In genomic region chr3:150183619-150184425, GRCh38 we compare ENCODE assay signal across 1 cellular context.
TF ChIP-seq lines count a peak whose summit lies in the region.

No MANE protein-coding gene starts in this region.

TF ChIP-seq in HEK293, 187 proteins besides CTCF, POLR2A, EP300 and RAD21 (continued from another document and continues in another):
- TF ChIP-seq HIC1 (tag by site-specific recombination; IDR thresholded peaks at IDR 0.05) (no peak), AEBP2 (tag by site-specific recombination; IDR thresholded peaks at IDR 0.05; ENCODE audit: borderline replicate concordance) (no peak), KLF8 (tag by site-specific recombination; IDR thresholded peaks at IDR 0.05) (no peak), ZNF16 (tag by site-specific recombination; IDR thresholded peaks at IDR 0.05; ENCODE audit: low read depth) (no peak), ZNF629 (tag by site-specific recombination; IDR thresholded peaks at IDR 0.05) (no peak), ZNF114 (tag by site-specific recombination; IDR thresholded peaks at IDR 0.05) (no peak), ZNF311 (tag by site-specific recombination; IDR thresholded peaks at IDR 0.05; ENCODE audit: borderline replicate concordance) (no peak), ZSCAN5A (tag by site-specific recombination; IDR thresholded peaks at IDR 0.05) (no peak), ZSCAN23 (tag by site-specific recombination; IDR thresholded peaks at IDR 0.05) (no peak), KLF16 (tag by site-specific recombination; IDR thresholded peaks at IDR 0.05) (no peak), HOXA7 (CRISPR knock-in tag; IDR thresholded peaks at IDR 0.05; ENCODE audit: borderline replicate concordance) (no peak), ZBTB11 (tag by site-specific recombination; conservative IDR thresholded peaks at IDR 0.05; ENCODE audit: low read depth) (0 out of 2 replicates have a peak, but pooled peaks have one; percentile 27), ZNF768 (tag by site-specific recombination; IDR thresholded peaks at IDR 0.05) (no peak), ZBTB8A (tag by site-specific recombination; IDR thresholded peaks at IDR 0.05) (peak; percentile 30; the same call in 1 of the 2 replicates), ZNF560 (tag by site-specific recombination; IDR thresholded peaks at IDR 0.05; ENCODE audit: borderline replicate concordance) (no peak), SP2 (tag by site-specific recombination; IDR thresholded peaks at IDR 0.05) (no peak), ZIC2 (tag by site-specific recombination; IDR thresholded peaks at IDR 0.05) (no peak), ZNF366 (tag by site-specific recombination; conservative IDR thresholded peaks at IDR 0.05) (0 out of 2 replicates have a peak, but pooled peaks have one; percentile 14), ZNF621 (tag by site-specific recombination; IDR thresholded peaks at IDR 0.05) (no peak), RBAK (tag by site-specific recombination; IDR thresholded peaks at IDR 0.05) (no peak), SP3 (tag by site-specific recombination; IDR thresholded peaks at IDR 0.05) (no peak), ZNF48 (tag by site-specific recombination; IDR thresholded peaks at IDR 0.05) (no peak), SETDB1 (IDR thresholded peaks at IDR 0.05; ENCODE audit: insufficient read length, low read length) (no peak), GLIS1 (tag by site-specific recombination; IDR thresholded peaks at IDR 0.05) (no peak), ZNF266 (tag by site-specific recombination; IDR thresholded peaks at IDR 0.05; ENCODE audit: low read depth) (no peak), ZNF501 (tag by site-specific recombination; IDR thresholded peaks at IDR 0.05) (no peak), ZNF146 (tag by site-specific recombination; IDR thresholded peaks at IDR 0.05) (no peak), ZNF433 (tag by site-specific recombination; IDR thresholded peaks at IDR 0.05; ENCODE audit: low read depth) (no peak), ZNF488 (tag by site-specific recombination; IDR thresholded peaks at IDR 0.05) (no peak), ZNF221 (tag by site-specific recombination; IDR thresholded peaks at IDR 0.05; ENCODE audit: borderline replicate concordance) (no peak), ZNF837 (tag by site-specific recombination; IDR thresholded peaks at IDR 0.05) (no peak), ZNF585B (tag by site-specific recombination; IDR thresholded peaks at IDR 0.05) (no peak), ZNF280C (tag by site-specific recombination; IDR thresholded peaks at IDR 0.05) (no peak), ZNF10 (tag by site-specific recombination; IDR thresholded peaks at IDR 0.05) (no peak), ZNF302 (tag by site-specific recombination; IDR thresholded peaks at IDR 0.05; ENCODE audit: low read depth) (no peak), ZNF549 (tag by site-specific recombination; IDR thresholded peaks at IDR 0.05) (no peak), ZNF280D (tag by site-specific recombination; IDR thresholded peaks at IDR 0.05) (no peak), PRDM1 (tag by site-specific recombination; IDR thresholded peaks at IDR 0.05) (peak; percentile 54; the same call in 1 of the 2 replicates), ZNF37A (tag by site-specific recombination; IDR thresholded peaks at IDR 0.05) (no peak), ZNF335 (tag by site-specific recombination; conservative IDR thresholded peaks at IDR 0.05) (peak; percentile 61; the same call in 1 of the 2 replicates), ZNF169 (tag by site-specific recombination; IDR thresholded peaks at IDR 0.05) (no peak), SALL2 (tag by site-specific recombination; IDR thresholded peaks at IDR 0.05; ENCODE audit: borderline replicate concordance) (no peak), OSR2 (tag by site-specific recombination; IDR thresholded peaks at IDR 0.05) (no peak), ZBTB6 (tag by site-specific recombination; IDR thresholded peaks at IDR 0.05) (no peak), REST (tag by site-specific recombination; IDR thresholded peaks at IDR 0.05) (no peak), GLI2 (tag by site-specific recombination; IDR thresholded peaks at IDR 0.05; ENCODE audit: borderline replicate concordance, low read depth) (no peak)
